In genomic region chr5:148978370-148979103, GRCh38 we compare ENCODE assay signal across 19 cellular contexts.
DNase-seq lines count a peak whose midpoint lies in the region; ATAC-seq, FAIRE-seq and TF ChIP-seq lines count a peak whose summit lies in the region.
"Had no signal": no experiment of that assay in that cellular context is flagged by ENCODE, and none has a peak within 500 bp of the region (broad histone marks: within the 10 kb centered on the region; RNA-seq: fewer than 3 reads in every experiment).

No MANE protein-coding gene starts in this region.

- H3K4me1 ChIP-seq in keratinocyte (ENCODE audit: control insufficient read depth, extremely low read depth, insufficient read depth, low read length): peaks cover 44% of the 10 kb centered on the region
- H3K4me1 ChIP-seq: adrenal gland, Caco-2, uterus had no signal

- no peaks in the 10 kb centered on the region for H3K27me3 ChIP-seq in keratinocyte (ENCODE audit: control insufficient read depth, extremely low read depth, insufficient read depth, low read length)
- H3K27me3 ChIP-seq: adrenal gland, uterus had no signal

- DNase-seq in Calu3 (peak; percentile 51), RWPE1 (ENCODE audit: low spot score) (peak; percentile 87), keratinocyte (ENCODE audit: low read depth, low spot score) (no peak), renal cortical epithelial cell (ENCODE audit: low read depth) (peak; percentile 35), medulla oblongata (ENCODE audit: extremely low spot score) (no peak), GM10266 (ENCODE audit: extremely low spot score) (no peak)
- DNase-seq: activated effector memory CD4-positive, alpha-beta T cell treated with Interleukin-2 at 50 U/mL for 16 hours; Caco-2; effector memory CD4-positive, alpha-beta T cell; NCI-H1436 treated with DMSO at 0.1 percent for 48 hours; NCI-H2227 treated with DMSO at 0.1 percent for 48 hours; SIG-M5; uterus had no signal

- peaks cover 3% of the 10 kb centered on the region for H3K9me3 Mint-ChIP-seq in Calu3 (ENCODE audit: low read depth, unreplicated experiment)
- H3K9me3 Mint-ChIP-seq: central memory CD8-positive, alpha-beta T cell had no signal

- dilution Hi-C loops in keratinocyte (cut with MboI; ENCODE audit: extremely low pct_ligation_motif_present, low sequenced_read_pairs): no loop called here

- no peaks in the 10 kb centered on the region for H3K9me1 ChIP-seq in keratinocyte (ENCODE audit: control insufficient read depth, extremely low read depth, insufficient read depth, low read length)

- CTCF ChIA-PET in Calu3 (lab: Charles Lee): interaction anchor here (0.8 to 3.3 kb wide), 7 partner anchors 12 to 239 kb away, joined by 3 to 12 read pairs (median 3); no protein-coding TSS in a partner anchor
- CTCF ChIA-PET in RWPE1 (lab: Yijun Ruan, JAX): interaction anchor here (0.6 to 1.5 kb wide), 7 partner anchors 11 to 291 kb away, joined by 3 to 8 read pairs (median 3); no protein-coding TSS in a partner anchor

- H3K27ac ChIP-seq in RWPE1 (peak overlapping the region; percentile 99), keratinocyte (ENCODE audit: control insufficient read depth, insufficient read depth, low read length) (peak overlapping the region; percentile 90)
- H3K27ac ChIP-seq: adrenal gland, uterus had no signal

- peaks cover under 1% of the 10 kb centered on the region for H3K36me3 Mint-ChIP-seq in Calu3 (ENCODE audit: insufficient read depth, unreplicated experiment)

- peak; percentile 88 for FAIRE-seq in keratinocyte (lab: Jason Lieb, UNC)
- FAIRE-seq: G401.6 had no signal

- H3K4me3 ChIP-seq in keratinocyte (ENCODE audit: control insufficient read depth in 2 of 3, extremely low read depth in 1 of 3, insufficient read depth in 2 of 3, low read depth in 1 of 3, low read length in 3 of 3): peak overlapping the region in 2 of 3 experiments; percentile 32 to 53
- H3K4me3 ChIP-seq: adrenal gland, smooth muscle cell, uterus had no signal

- TF ChIP-seq CTCF in Calu3 (IDR thresholded peaks at IDR 0.05; ENCODE audit: unreplicated experiment) (no peak), RWPE1 (conservative IDR thresholded peaks at IDR 0.05; ENCODE audit: low read depth) (no peak), keratinocyte (optimal IDR thresholded peaks at IDR 0.05 in 1 of 3, IDR thresholded peaks at IDR 0.05 in 1 of 3, conservative IDR thresholded peaks at IDR 0.05 in 1 of 3; ENCODE audit: extremely low read depth in 1 of 3, insufficient read depth in 2 of 3, low read length in 3 of 3) (no peak), GM10266 (IDR thresholded peaks at IDR 0.05; ENCODE audit: control insufficient read depth, insufficient read depth, low read depth, missing control alignments) (no peak)

- H2AFZ ChIP-seq in keratinocyte (ENCODE audit: control insufficient read depth, low read length): peak overlapping the region; percentile 78

- no peaks in the 10 kb centered on the region for H3K36me3 ChIP-seq in keratinocyte (ENCODE audit: control insufficient read depth in 2 of 2, extremely low read depth in 1 of 2, insufficient read depth in 2 of 2, low read length in 2 of 2)
- H3K36me3 ChIP-seq: adrenal gland, uterus had no signal

- intact Hi-C loops in Calu3 (cut with micrococcal nuclease; ENCODE audit: unreplicated experiment): no loop called here

- no TSS peak for BruUV-seq in Calu3 (replicated peaks; lab: Mats Ljungman, UMichigan)

- H4K20me1 ChIP-seq in keratinocyte (ENCODE audit: control insufficient read depth, extremely low read depth, insufficient read depth, low read length): no peaks in the 10 kb centered on the region

- no peak for ATAC-seq in GM21576 (IDR thresholded peaks at IDR 0.05; ENCODE audit: unreplicated experiment)
- no peak for ATAC-seq in GM21786 (IDR thresholded peaks at IDR 0.05; ENCODE audit: unreplicated experiment)

- H3K4me2 ChIP-seq in keratinocyte (ENCODE audit: control insufficient read depth, extremely low read depth, insufficient read depth, low read depth, low read length): peak overlapping the region; percentile 79
- H3K4me2 ChIP-seq: smooth muscle cell had no signal

- peak overlapping the region; percentile 82 for H3K9ac ChIP-seq in keratinocyte (ENCODE audit: control insufficient read depth, extremely low read depth, insufficient read depth, low read length)

- H3K27me3 Mint-ChIP-seq in Calu3 (ENCODE audit: unreplicated experiment): no peaks in the 10 kb centered on the region

- H3K79me2 ChIP-seq in keratinocyte (ENCODE audit: control insufficient read depth, insufficient read depth, low read length): no peaks in the 10 kb centered on the region

- H3K4me1 Mint-ChIP-seq in Calu3 (ENCODE audit: low read depth, unreplicated experiment): peaks cover 62% of the 10 kb centered on the region
- H3K4me1 Mint-ChIP-seq: central memory CD8-positive, alpha-beta T cell had no signal

- H3K4me3 Mint-ChIP-seq in Calu3 (ENCODE audit: low read depth, unreplicated experiment): no peak overlapping the region
- H3K4me3 Mint-ChIP-seq: central memory CD8-positive, alpha-beta T cell had no signal

- POLR2A ChIA-PET in RWPE1 (lab: Yijun Ruan, JAX; ENCODE audit: low non-redundant PET): no interaction called here

- no peaks in the 10 kb centered on the region for H3K9me3 ChIP-seq in keratinocyte (ENCODE audit: control insufficient read depth, low read depth, low read length)
- H3K9me3 ChIP-seq: adrenal gland, Caco-2, uterus had no signal

- H3K27ac Mint-ChIP-seq in Calu3 (ENCODE audit: unreplicated experiment): peak overlapping the region; percentile 33

Comparison
In these comparisons a context has a peak if more than half of its experiments do, and no peak if none do; other contexts are left out.
1. DNase-seq: peak in Calu3 (single experiment), RWPE1 (single experiment) and renal cortical epithelial cell (single experiment); none in keratinocyte (single experiment), medulla oblongata (single experiment) and GM10266 (single experiment).